8 cellular contexts compared by ENCODE assay signal in genomic region chr5:43042626-43043399, GRCh38.
DNase-seq lines count a peak whose midpoint lies in the region; ATAC-seq lines count a peak whose summit lies in the region.

No MANE protein-coding gene starts in this region.

- peak overlapping the region; percentile 84 to 96 for H3K4me3 Mint-ChIP-seq in stimulated activated naive B cell treated with anti-CD40 and anti-IgM and Interleukin-4, amounts not matched to agents 10 μg/mL and 1 μg/mL and 100 μg/mL, for 72 hours

- H3K27me3 Mint-ChIP-seq in stimulated activated naive B cell treated with anti-CD40 and anti-IgM and Interleukin-4, amounts not matched to agents 10 μg/mL and 1 μg/mL and 100 μg/mL, for 72 hours: no peaks in the 10 kb centered on the region

- peaks cover 10% of the 10 kb centered on the region for H4K20me1 ChIP-seq in BLaER1

- no peaks in the 10 kb centered on the region for H3K27me3 ChIP-seq in BLaER1

- H3K4me2 ChIP-seq in BLaER1: peak overlapping the region; percentile 97

- peak overlapping the region; percentile 92 for H3K27ac ChIP-seq in BLaER1

- H3K4me3 ChIP-seq in BLaER1: peak overlapping the region; percentile 75

- peak overlapping the region; percentile 99 for H3K27ac Mint-ChIP-seq in stimulated activated naive B cell treated with anti-CD40 and anti-IgM and Interleukin-4, amounts not matched to agents 10 μg/mL and 1 μg/mL and 100 μg/mL, for 72 hours

- H3K36me3 ChIP-seq in BLaER1: peaks cover 11% of the 10 kb centered on the region; the same call in 1 of the 2 replicates

- peak; percentile 73 for DNase-seq in NCI-H446 treated with DMSO at 0.1 percent for 48 hours (lab: John Stamatoyannopoulos, UW)
- peak; percentile 57 to 58 for DNase-seq in activated CD4-positive, alpha-beta T cell treated with anti-CD3 and anti-CD28 coated beads, Interleukin-2, amount 50 U/mL, for 4 hours
- DNase-seq in effector CD4-positive, alpha-beta T cell: peak; percentile 52
- DNase-seq in midbrain (lab: John Stamatoyannopoulos, UW): peak; percentile 86
- DNase-seq in stimulated activated naive B cell treated with anti-CD40 and anti-IgM and Interleukin-4, amounts not matched to agents 10 μg/mL and 1 μg/mL and 100 μg/mL, for 72 hours: peak; percentile 61

- H3K9ac ChIP-seq in BLaER1: peak overlapping the region; percentile 86

- H3K36me3 Mint-ChIP-seq in stimulated activated naive B cell treated with anti-CD40 and anti-IgM and Interleukin-4, amounts not matched to agents 10 μg/mL and 1 μg/mL and 100 μg/mL, for 72 hours: no peaks in the 10 kb centered on the region

- peaks cover 15 to 33% of the 10 kb centered on the region in 2 donors for H3K4me1 Mint-ChIP-seq in stimulated activated naive B cell treated with anti-CD40 and anti-IgM and Interleukin-4, amounts not matched to agents 10 μg/mL and 1 μg/mL and 100 μg/mL, for 72 hours

- H3K4me1 ChIP-seq in BLaER1: peaks cover 23% of the 10 kb centered on the region

- peak; percentile 30 for ATAC-seq in GM19023 (IDR thresholded peaks at IDR 0.05; ENCODE audit: unreplicated experiment)
- ATAC-seq in HG03175 (IDR thresholded peaks at IDR 0.05; ENCODE audit: unreplicated experiment): peak; percentile 20
- ATAC-seq in stimulated activated naive B cell treated with anti-CD40 and anti-IgM and Interleukin-4, amounts not matched to agents 10 μg/mL and 1 μg/mL and 100 μg/mL, for 72 hours (replicated peaks): peak; percentile 19

- no peaks in the 10 kb centered on the region for H3K9me3 Mint-ChIP-seq in stimulated activated naive B cell treated with anti-CD40 and anti-IgM and Interleukin-4, amounts not matched to agents 10 μg/mL and 1 μg/mL and 100 μg/mL, for 72 hours

- H3K9me3 ChIP-seq in BLaER1: no peaks in the 10 kb centered on the region

Comparison
In these comparisons a context has a peak if more than half of its experiments do, and no peak if none do; other contexts are left out.
1. Peak in every context shown above with its lines: DNase-seq, ATAC-seq, H3K4me3 ChIP-seq and H3K27ac ChIP-seq.